ENCODE assay signal across 11 cellular contexts in the genomic region with DNA sequence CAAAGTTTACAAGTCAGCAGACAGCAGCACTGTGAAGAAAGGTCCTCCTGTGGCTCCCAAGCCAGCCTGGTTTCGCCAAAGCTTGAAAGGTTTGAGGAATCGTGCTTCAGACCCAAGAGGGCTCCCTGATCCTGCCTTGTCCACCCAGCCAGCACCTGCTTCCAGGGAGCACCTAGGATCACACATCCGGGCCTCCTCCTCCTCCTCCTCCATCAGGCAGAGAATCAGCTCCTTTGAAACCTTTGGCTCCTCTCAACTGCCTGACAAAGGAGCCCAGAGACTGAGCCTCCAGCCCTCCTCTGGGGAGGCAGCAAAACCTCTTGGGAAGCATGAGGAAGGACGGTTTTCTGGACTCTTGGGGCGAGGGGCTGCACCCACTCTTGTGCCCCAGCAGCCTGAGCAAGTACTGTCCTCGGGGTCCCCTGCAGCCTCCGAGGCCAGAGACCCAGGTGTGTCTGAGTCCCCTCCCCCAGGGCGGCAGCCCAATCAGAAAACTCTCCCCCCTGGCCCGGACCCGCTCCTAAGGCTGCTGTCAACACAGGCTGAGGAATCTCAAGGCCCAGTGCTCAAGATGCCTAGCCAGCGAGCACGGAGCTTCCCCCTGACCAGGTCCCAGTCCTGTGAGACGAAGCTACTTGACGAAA. TPM values are rescaled to one million over a fixed set of nuclear protein-coding genes. Genes with fewer than 3 reads are reported as not detected.
A peak's percentile ranks its signal among the peaks of the same experiment; 100 is the strongest.
DNase-seq lines count a peak whose midpoint lies in the region; ATAC-seq and TF ChIP-seq lines count a peak whose summit lies in the region.
"Had no signal": no experiment of that assay in that cellular context is flagged by ENCODE, and none has a peak within 500 bp of the region (broad histone marks: within the 10 kb centered on the region; RNA-seq: fewer than 3 reads in every experiment).

No MANE protein-coding gene starts in this region.

- H3K9me3 ChIP-seq in CD8-positive, alpha-beta memory T cell (ENCODE audit: low read length): no peaks in the 10 kb centered on the region
- H3K9me3 ChIP-seq in psoas muscle: no peaks in the 10 kb centered on the region
- H3K9me3 ChIP-seq: pancreas had no signal

- no peaks in the 10 kb centered on the region for H3K27me3 ChIP-seq in CD8-positive, alpha-beta memory T cell (ENCODE audit: insufficient read depth, low read length, poor library complexity, severe bottlenecking)
- H3K27me3 ChIP-seq in H7 (ENCODE audit: control insufficient read depth, insufficient read depth, low read length): no peaks in the 10 kb centered on the region
- H3K27me3 ChIP-seq in psoas muscle (ENCODE audit: insufficient read depth in 3 of 3, low read length in 2 of 3): no peaks in the 10 kb centered on the region
- H3K27me3 ChIP-seq: pancreas had no signal

- H3K4me3 ChIP-seq in CD8-positive, alpha-beta memory T cell (ENCODE audit: low read length): peak overlapping the region; percentile 89
- H3K4me3 ChIP-seq in H7 (ENCODE audit: insufficient read depth, low read depth, low read length) (no peak overlapping the region), psoas muscle (peak overlapping the region; percentile 22)

- WGBS in psoas muscle, 3 donors: 81 to 83% (median 82%) methylated on average over 14 of the region's 14 CpGs

- TF ChIP-seq CTCF in psoas muscle (IDR thresholded peaks at IDR 0.05): no peak

- H3K36me3 ChIP-seq in CD8-positive, alpha-beta memory T cell (ENCODE audit: insufficient read depth, low read length): peaks cover 68% of the 10 kb centered on the region
- no peaks in the 10 kb centered on the region for H3K36me3 ChIP-seq in H7 (replicated peaks; ENCODE audit: control insufficient read depth, insufficient read depth, low read length)
- H3K36me3 ChIP-seq in psoas muscle (ENCODE audit: insufficient read depth in 1 of 2, low read depth in 1 of 2): no peaks in the 10 kb centered on the region
- H3K36me3 ChIP-seq: pancreas had no signal

- H3K4me3 Mint-ChIP-seq in CD8-positive, alpha-beta memory T cell: peak overlapping the region; percentile 96 to 100 (median 99)
- H3K4me3 Mint-ChIP-seq in activated naive CD8-positive, alpha-beta T cell treated with anti-CD3 and anti-CD28 coated beads, Interleukin-2, amount 10 ng/mL, durations not matched to agents 7 days and 5 days: peak overlapping the region; percentile 100

- peaks cover 61% of the 10 kb centered on the region for H3K4me1 ChIP-seq in CD8-positive, alpha-beta memory T cell (ENCODE audit: insufficient read depth, low read length)
- H3K4me1 ChIP-seq in psoas muscle: no peaks in the 10 kb centered on the region
- H3K4me1 ChIP-seq: pancreas had no signal

- POLR2A ChIA-PET in CD8-positive, alpha-beta memory T cell (lab: Charles Lee): interaction anchor here (0.9 to 2.2 kb wide), 6 partner anchors 8 to 24 kb away, joined by 3 to 7 read pairs (median 5); a partner anchor contains a TSS
- POLR2A ChIA-PET in activated naive CD8-positive, alpha-beta T cell treated with anti-CD3 and anti-CD28 coated beads, Interleukin-2, amount 10 ng/mL, durations not matched to agents 7 days and 5 days (lab: Charles Lee): interaction anchor here (0.7 to 8.3 kb wide), 8 partner anchors 8 to 31 kb away, joined by 3 to 57 read pairs (median 10); a partner anchor contains a TSS

- CTCF ChIA-PET in CD8-positive, alpha-beta memory T cell (lab: Charles Lee): interaction anchor here (0.8 to 2.9 kb wide), 6 partner anchors 9 to 101 kb away, joined by 3 to 22 read pairs (median 9); no protein-coding TSS in a partner anchor

- H3K27ac Mint-ChIP-seq in CD8-positive, alpha-beta memory T cell: peak overlapping the region; percentile 80 to 100 (median 98)
- H3K27ac Mint-ChIP-seq in activated naive CD8-positive, alpha-beta T cell treated with anti-CD3 and anti-CD28 coated beads, Interleukin-2, amount 10 ng/mL, durations not matched to agents 7 days and 5 days: peak overlapping the region; percentile 98

- peaks cover 56 to 84% (median 66%) of the 10 kb centered on the region in 3 donors for H3K36me3 Mint-ChIP-seq in CD8-positive, alpha-beta memory T cell
- H3K36me3 Mint-ChIP-seq in activated naive CD8-positive, alpha-beta T cell treated with anti-CD3 and anti-CD28 coated beads, Interleukin-2, amount 10 ng/mL, durations not matched to agents 7 days and 5 days: peaks cover 83% of the 10 kb centered on the region

- H3K27ac ChIP-seq in CD8-positive, alpha-beta memory T cell (ENCODE audit: low read depth, low read length): peak overlapping the region; percentile 61
- H3K27ac ChIP-seq in psoas muscle: no peak overlapping the region
- H3K27ac ChIP-seq: pancreas had no signal

- intact Hi-C loops in psoas muscle (cut with DNase I) (no loop called here), posterior cingulate gyrus (cut with DNase I) (no loop called here), left ventricle myocardium superior (cut with micrococcal nuclease) (no loop called here)

- no peak for DNase-seq in CD8-positive, alpha-beta memory T cell
- peak; percentile 32 for DNase-seq in H7
- no peak for DNase-seq in activated naive CD8-positive, alpha-beta T cell treated with anti-CD3 and anti-CD28 coated beads, Interleukin-2, amount 10 ng/mL, durations not matched to agents 7 days and 5 days
- no peak for DNase-seq in psoas muscle
- DNase-seq in posterior cingulate gyrus: no peak
- DNase-seq in left ventricle myocardium superior: no peak
- DNase-seq: Calu3, NCI-H187 treated with DMSO at 0.1 percent for 48 hours, pancreas had no signal

- no peaks in the 10 kb centered on the region for H3K27me3 Mint-ChIP-seq in CD8-positive, alpha-beta memory T cell
- H3K27me3 Mint-ChIP-seq in activated naive CD8-positive, alpha-beta T cell treated with anti-CD3 and anti-CD28 coated beads, Interleukin-2, amount 10 ng/mL, durations not matched to agents 7 days and 5 days: no peaks in the 10 kb centered on the region

- ATAC-seq in activated naive CD8-positive, alpha-beta T cell treated with anti-CD3 and anti-CD28 coated beads, Interleukin-2, amount 10 ng/mL, durations not matched to agents 7 days and 5 days (ENCODE audit: low read depth): no peak
- ATAC-seq in psoas muscle (no peak), HG03520 (IDR thresholded peaks at IDR 0.05; ENCODE audit: unreplicated experiment) (no peak), HG03469 (IDR thresholded peaks at IDR 0.05; ENCODE audit: unreplicated experiment) (no peak), left ventricle myocardium superior (no peak)
- ATAC-seq: pancreas had no signal

- no peaks in the 10 kb centered on the region for H3K9me3 Mint-ChIP-seq in CD8-positive, alpha-beta memory T cell
- H3K9me3 Mint-ChIP-seq in activated naive CD8-positive, alpha-beta T cell treated with anti-CD3 and anti-CD28 coated beads, Interleukin-2, amount 10 ng/mL, durations not matched to agents 7 days and 5 days: no peaks in the 10 kb centered on the region

- peaks cover 65 to 67% (median 65%) of the 10 kb centered on the region in 3 donors for H3K4me1 Mint-ChIP-seq in CD8-positive, alpha-beta memory T cell
- peaks cover 55% of the 10 kb centered on the region for H3K4me1 Mint-ChIP-seq in activated naive CD8-positive, alpha-beta T cell treated with anti-CD3 and anti-CD28 coated beads, Interleukin-2, amount 10 ng/mL, durations not matched to agents 7 days and 5 days

RNA-seq across cellular contexts. Expression of a gene that starts 24.2 kb away (rescaled TPM):
- total RNA-seq in CD8-positive, alpha-beta memory T cell: 1 to 10 TPM; 4.4 to 5.8 TPM
- polyA plus RNA-seq in CD8-positive, alpha-beta memory T cell: 2.6 TPM
- 3.4 TPM in 2 replicates for total RNA-seq in H7 (2014; rRNA removed; shearing (Covaris generic))
- 1 to 10 TPM; 5.4 to 7.2 TPM for total RNA-seq in activated naive CD8-positive, alpha-beta T cell treated with anti-CD3 and anti-CD28 coated beads, Interleukin-2, amount 10 ng/mL, durations not matched to agents 7 days and 5 days
- 1 to 10 TPM in 2 of 4 donors, under 1 TPM in 2; 0.25 to 1.9 (median 0.92) TPM for total RNA-seq in psoas muscle
- polyA plus RNA-seq in psoas muscle: under 1 TPM; 0.49 to 0.64 (median 0.55) TPM
- 1.8 TPM for total RNA-seq in left ventricle myocardium superior
